20 cellular contexts compared by ENCODE assay signal in the genomic region with DNA sequence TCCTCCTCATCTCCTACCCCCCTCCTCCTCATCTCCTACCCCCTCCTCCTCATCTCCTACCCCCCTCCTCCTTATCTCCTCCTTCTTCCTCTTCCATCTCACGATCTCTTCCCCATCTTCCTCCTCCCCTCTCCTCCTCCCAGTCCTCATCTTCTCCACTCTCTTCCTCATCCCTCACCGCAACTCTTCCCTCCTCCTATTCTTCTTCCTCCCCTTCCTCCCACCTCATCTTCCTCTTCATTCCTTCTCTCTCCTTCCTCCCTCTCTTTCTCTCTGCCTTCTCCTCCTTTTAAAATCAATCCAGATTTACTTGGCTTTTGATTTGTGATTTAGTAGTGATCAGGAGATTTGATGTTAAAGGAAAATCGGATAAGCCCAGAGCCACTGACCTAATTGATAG. TPM values are rescaled to one million over a fixed set of nuclear protein-coding genes. Genes with fewer than 3 reads are reported as not detected.
DNase-seq lines count a peak whose midpoint lies in the region; ATAC-seq, FAIRE-seq and TF ChIP-seq lines count a peak whose summit lies in the region.
"Had no signal": no experiment of that assay in that cellular context is flagged by ENCODE, and none has a peak within 500 bp of the region (broad histone marks: within the 10 kb centered on the region; RNA-seq: fewer than 3 reads in every experiment).

No MANE protein-coding gene starts in this region.

- H3K27ac ChIP-seq in RWPE2 (ENCODE audit: poor library complexity, severe bottlenecking) (no peak overlapping the region), H1 (ENCODE audit: low read depth, low read length) (no peak overlapping the region)
- H3K27ac ChIP-seq: 22Rv1, C4-2B had no signal

- H3K9me3 ChIP-seq in RWPE2 (ENCODE audit: severe bottlenecking) = no peaks in the 10 kb centered on the region
- no peaks in the 10 kb centered on the region for H3K9me3 ChIP-seq in H1 (ENCODE audit: insufficient read depth in 2 of 2, low read depth in 1 of 2, low read length in 1 of 2)
- H3K9me3 ChIP-seq: A549, Caco-2 had no signal

- H3K4me3 Mint-ChIP-seq in T-helper 2 cell treated with Interferon-gamma antibody and Interleukin-4, amounts not matched to agents 5 μg/mL and 100 μg/mL, for 36 hours = no peak overlapping the region
- H3K4me3 Mint-ChIP-seq in stimulated activated memory B cell treated with anti-CD40 and anti-IgM and Interleukin-4, amounts not matched to agents 10 μg/mL and 1 μg/mL and 100 μg/mL, for 72 hours = no peak overlapping the region
- H3K4me3 Mint-ChIP-seq: CD4-positive, alpha-beta T cell; GM23338 had no signal

- H3K4me1 ChIP-seq in RWPE2 (ENCODE audit: insufficient read depth, poor library complexity, severe bottlenecking) (peaks cover 10% of the 10 kb centered on the region), H1 (replicated peaks in 1 of 4; ENCODE audit: control insufficient read depth in 3 of 4, insufficient read depth in 4 of 4, low read length in 3 of 4) (peaks cover 12 to 18% (median 16%) of the 10 kb centered on the region in 4 experiments)
- H3K4me1 ChIP-seq: Caco-2 had no signal

- CTCF ChIA-PET in H1 (lab: Charles Lee; ENCODE audit: partially characterized antibody) = interaction anchor here (1.6 to 5.4 kb wide), 4 partner anchors 10 to 155 kb away, joined by 4 to 72 read pairs (median 6); no protein-coding TSS in a partner anchor

- TF ChIP-seq RAD21 in H1 (IDR thresholded peaks at IDR 0.05 in 1 of 2, conservative IDR thresholded peaks at IDR 0.05 in 1 of 2; ENCODE audit: low read depth in 2 of 2, low read length in 2 of 2) = no peak

- no peaks in the 10 kb centered on the region; the same call in 1 of the 2 replicates for H3K23me2 ChIP-seq in H1 (ENCODE audit: low read depth, low read length)

- TF ChIP-seq CTCF in RWPE2 (IDR thresholded peaks at IDR 0.05; ENCODE audit: poor library complexity, severe bottlenecking) (no peak), H1 (IDR thresholded peaks at IDR 0.05; ENCODE audit: control extremely low read depth in 1 of 3, insufficient read depth in 1 of 3, low read depth in 1 of 3, low read length in 3 of 3) (no peak)

- H3K27me3 ChIP-seq in RWPE2 (ENCODE audit: insufficient read depth, poor library complexity, severe bottlenecking) (no peaks in the 10 kb centered on the region), H1 (replicated peaks in 1 of 4; ENCODE audit: control insufficient read depth in 3 of 4, extremely low read depth in 1 of 4, insufficient read depth in 3 of 4, low read length in 3 of 4) (no peaks in the 10 kb centered on the region)

- H4K5ac ChIP-seq in H1 (ENCODE audit: insufficient read length, low read depth, low read length) = no peak overlapping the region

- no peaks in the 10 kb centered on the region for H3K79me1 ChIP-seq in H1 (ENCODE audit: low read depth, low read length)

- H3K18ac ChIP-seq in H1 (ENCODE audit: extremely low read depth, low read length) = no peak overlapping the region

- H3K36me3 ChIP-seq in RWPE2 (ENCODE audit: low read depth) = no peaks in the 10 kb centered on the region
- no peaks in the 10 kb centered on the region for H3K36me3 ChIP-seq in H1 (ENCODE audit: control insufficient read depth in 2 of 4, insufficient read depth in 4 of 4, low read length in 3 of 4)

- TF ChIP-seq EP300 in H1 (IDR thresholded peaks at IDR 0.05; ENCODE audit: borderline replicate concordance in 1 of 2, low read depth in 2 of 2, low read length in 2 of 2) = no peak

- no peak overlapping the region for H3K4me2 ChIP-seq in H1 (ENCODE audit: insufficient read depth in 1 of 2, low read depth in 2 of 2, low read length in 2 of 2)
- H3K4me2 ChIP-seq: GM23338 had no signal

- H2BK120ac ChIP-seq in H1 (replicated peaks; ENCODE audit: low read depth, low read length) = no peak overlapping the region

- WGBS in H1 (ENCODE audit: extremely low coverage in 1 of 2, insufficient coverage in 1 of 2, insufficient read length in 1 of 2, insufficient replicate concordance in 2 of 2, low coverage in 1 of 2, low lambda C conversion rate in 2 of 2, missing lambda C conversion rate in 1 of 2), 2 experiments = 73 to 100% methylated on average over 2 to 3 of the region's 3 CpGs

- H3K56ac ChIP-seq in H1 (replicated peaks; ENCODE audit: insufficient read length, low read depth, low read length) = no peak overlapping the region

- no peaks in the 10 kb centered on the region for H3K4me1 Mint-ChIP-seq in T-helper 2 cell treated with Interferon-gamma antibody and Interleukin-4, amounts not matched to agents 5 μg/mL and 100 μg/mL, for 36 hours (ENCODE audit: low read depth)
- peaks cover 4% of the 10 kb centered on the region for H3K4me1 Mint-ChIP-seq in stimulated activated memory B cell treated with anti-CD40 and anti-IgM and Interleukin-4, amounts not matched to agents 10 μg/mL and 1 μg/mL and 100 μg/mL, for 72 hours

- H3K23ac ChIP-seq in H1 (ENCODE audit: insufficient read length) = no peak overlapping the region

- no peak overlapping the region for H3K14ac ChIP-seq in H1 (ENCODE audit: insufficient read length)

- H3K36me3 Mint-ChIP-seq in T-helper 2 cell treated with Interferon-gamma antibody and Interleukin-4, amounts not matched to agents 5 μg/mL and 100 μg/mL, for 36 hours (ENCODE audit: low read depth) = no peaks in the 10 kb centered on the region
- no peaks in the 10 kb centered on the region for H3K36me3 Mint-ChIP-seq in stimulated activated memory B cell treated with anti-CD40 and anti-IgM and Interleukin-4, amounts not matched to agents 10 μg/mL and 1 μg/mL and 100 μg/mL, for 72 hours

- POLR2A ChIA-PET in H1 (lab: Charles Lee; ENCODE audit: partially characterized antibody) = no interaction called here

- H4K20me1 ChIP-seq in H1 (replicated peaks in 1 of 2; ENCODE audit: control insufficient read depth in 1 of 2, insufficient read depth in 2 of 2, low read length in 2 of 2) = no peaks in the 10 kb centered on the region

- ATAC-seq in RWPE2 (ENCODE audit: low read depth) = no peak
- ATAC-seq in stimulated activated memory B cell treated with anti-CD40 and anti-IgM and Interleukin-4, amounts not matched to agents 10 μg/mL and 1 μg/mL and 100 μg/mL, for 72 hours = no peak
- ATAC-seq: A549, GM23338, HCT116 had no signal

- H2BK20ac ChIP-seq in H1 (ENCODE audit: low read length) = 0 out of 2 replicates have a peak overlapping the region, but pooled peaks have one; percentile 53

- no peak overlapping the region for H2BK15ac ChIP-seq in H1 (ENCODE audit: low read length)

- no peak for TF ChIP-seq POLR2A in H1 (IDR thresholded peaks at IDR 0.05; ENCODE audit: control extremely low read depth in 1 of 2, low read depth in 2 of 2, low read length in 2 of 2)

- no peak overlapping the region for H2AK5ac ChIP-seq in H1 (ENCODE audit: low read depth, low read length)

- no peak for FAIRE-seq in H1 (lab: Jason Lieb, UNC)
- FAIRE-seq: A549, D721Med had no signal

- H2AFZ ChIP-seq in H1 (ENCODE audit: low read length) = no peak overlapping the region
- H2AFZ ChIP-seq: GM23338 had no signal

- H2BK12ac ChIP-seq in H1 (ENCODE audit: low read depth, low read length) = no peak overlapping the region

- H2BK5ac ChIP-seq in H1 (ENCODE audit: low read depth, low read length) = no peak overlapping the region

- no peak overlapping the region for H4K8ac ChIP-seq in H1 (ENCODE audit: extremely low read depth, insufficient read depth, low read length)

- peaks cover 3% of the 10 kb centered on the region for H3K27me3 Mint-ChIP-seq in T-helper 2 cell treated with Interferon-gamma antibody and Interleukin-4, amounts not matched to agents 5 μg/mL and 100 μg/mL, for 36 hours (ENCODE audit: low read depth)
- peaks cover 10% of the 10 kb centered on the region for H3K27me3 Mint-ChIP-seq in stimulated activated memory B cell treated with anti-CD40 and anti-IgM and Interleukin-4, amounts not matched to agents 10 μg/mL and 1 μg/mL and 100 μg/mL, for 72 hours

- H3K9me3 Mint-ChIP-seq in T-helper 2 cell treated with Interferon-gamma antibody and Interleukin-4, amounts not matched to agents 5 μg/mL and 100 μg/mL, for 36 hours = no peaks in the 10 kb centered on the region
- no peaks in the 10 kb centered on the region for H3K9me3 Mint-ChIP-seq in stimulated activated memory B cell treated with anti-CD40 and anti-IgM and Interleukin-4, amounts not matched to agents 10 μg/mL and 1 μg/mL and 100 μg/mL, for 72 hours
- H3K9me3 Mint-ChIP-seq: CD4-positive, alpha-beta T cell; GM23338 had no signal

- H3K4ac ChIP-seq in H1 (replicated peaks; ENCODE audit: insufficient read length, low read depth, low read length) = no peak overlapping the region

- no peak for DNase-seq in T-helper 2 cell treated with Interferon-gamma antibody and Interleukin-4, amounts not matched to agents 5 μg/mL and 100 μg/mL, for 36 hours (ENCODE audit: low spot score)
- no peak for DNase-seq in T-helper 2 cell
- peak; percentile 2 for DNase-seq in RWPE2 (ENCODE audit: low spot score)
- no peak for DNase-seq in H1 (ENCODE audit: low read depth in 1 of 2, low spot score in 2 of 2)
- DNase-seq in effector CD8-positive, alpha-beta T cell (lab: John Stamatoyannopoulos, UW) = no peak
- no peak for DNase-seq in NOMO-1 treated with dmso at 0.1 percent for 144 hours (lab: John Stamatoyannopoulos, UW; ENCODE audit: unreplicated experiment)
- no peak for DNase-seq in DMS53 (lab: John Stamatoyannopoulos, UW)
- DNase-seq: AML-193; CD4-positive, alpha-beta T cell; DMS79; GDM1; H7 had no signal

- H4K91ac ChIP-seq in H1 (replicated peaks; ENCODE audit: insufficient read length, low read length) = peak overlapping the region; percentile 57

- H3K9ac ChIP-seq in H1 (replicated peaks in 1 of 4; ENCODE audit: extremely low read depth in 1 of 4, low read depth in 3 of 4, low read length in 3 of 4) = no peak overlapping the region

- peak overlapping the region; percentile 35 for H3K27ac Mint-ChIP-seq in T-helper 2 cell treated with Interferon-gamma antibody and Interleukin-4, amounts not matched to agents 5 μg/mL and 100 μg/mL, for 36 hours
- peak overlapping the region; percentile 60 for H3K27ac Mint-ChIP-seq in stimulated activated memory B cell treated with anti-CD40 and anti-IgM and Interleukin-4, amounts not matched to agents 10 μg/mL and 1 μg/mL and 100 μg/mL, for 72 hours
- H3K27ac Mint-ChIP-seq: CD4-positive, alpha-beta T cell; GM23338 had no signal

- no peak overlapping the region for H3K4me3 ChIP-seq in RWPE2 (ENCODE audit: severe bottlenecking)
- H3K4me3 ChIP-seq in H1 (ENCODE audit: extremely low read depth in 1 of 4, insufficient read depth in 2 of 4, low read depth in 3 of 4, low read length in 4 of 4) = no peak overlapping the region
- H3K4me3 ChIP-seq: A549, GM23338 had no signal

- H3K79me2 ChIP-seq in H1 (ENCODE audit: control insufficient read depth in 1 of 2, insufficient read depth in 2 of 2, low read length in 2 of 2) = no peaks in the 10 kb centered on the region

RNA-seq across cellular contexts. Expression of a gene that starts 15.0 kb away (rescaled TPM):
- 143 and 149 TPM in 2 replicates for total RNA-seq in H1 (2021; fragmentation: NEBNext Ultra II Directional; extraction: Animal tissue kit (Norgen Biotek cat#: 25700))
- 83.1 and 107 TPM in 2 replicates for polyA plus RNA-seq in H1 (2011; rRNA removed)
- polyA plus RNA-seq in H1 (2011; cell fraction: cytosol; rRNA removed) = 127 TPM
- 58.0 TPM for polyA plus RNA-seq in H1 (2011; cell fraction: nucleus; rRNA removed)
- 133 to 170 TPM (median 136 TPM) in 4 replicates for polyA plus RNA-seq in H1 (2012, experiment 1 of 2)
- polyA plus RNA-seq in H1 (2012, experiment 2 of 2) = 111 TPM
- polyA plus RNA-seq in H1 (2013, experiment 1 of 2) = 117 TPM
- polyA plus RNA-seq in H1 (2013, experiment 2 of 2) = 117 TPM
- polyA minus RNA-seq in H1 (2011; rRNA and poly(A)+ RNA removed) = 114 and 131 TPM in 2 replicates
- polyA minus RNA-seq in H1 (2011; cell fraction: cytosol; rRNA and poly(A)+ RNA removed) = 68.5 TPM
- 60.4 TPM for polyA minus RNA-seq in H1 (2011; cell fraction: nucleus; rRNA and poly(A)+ RNA removed)
